Comparison of ENCODE assay signal across 19 cellular contexts in genomic region chrX:136666088-136666487, GRCh38. TPM values are rescaled to one million over a fixed set of nuclear protein-coding genes. Genes with fewer than 3 reads are reported as not detected.
DNase-seq lines count a peak whose midpoint lies in the region; ATAC-seq and TF ChIP-seq lines count a peak whose summit lies in the region.
"Had no signal": no experiment of that assay in that cellular context is flagged by ENCODE, and none has a peak within 500 bp of the region (broad histone marks: within the 10 kb centered on the region; RNA-seq: fewer than 3 reads in every experiment).

No MANE protein-coding gene starts in this region.

- H3K27ac Mint-ChIP-seq in activated CD8-positive, alpha-beta T cell treated with anti-CD3 and anti-CD28 coated beads, Interleukin-2, amount 10 ng/mL, durations not matched to agents 7 days and 5 days, result peak overlapping the region; percentile 25
- no peak overlapping the region for H3K27ac Mint-ChIP-seq in activated CD8-positive, alpha-beta T cell treated with anti-CD3 and anti-CD28 coated beads for 36 hours

- H3K27me3 ChIP-seq in mesendoderm (ENCODE audit: insufficient read depth, low read length, poor library complexity), result no peaks in the 10 kb centered on the region

- no peaks in the 10 kb centered on the region for H3K79me1 ChIP-seq in mesendoderm (ENCODE audit: low read length)

- intact Hi-C loops in activated CD8-positive, alpha-beta T cell treated with anti-CD3 and anti-CD28 coated beads for 36 hours (cut with micrococcal nuclease), result no loop called here

- WGBS in mesendoderm (ENCODE audit: extremely low coverage, insufficient coverage, low lambda C conversion rate), result no CpG with 5 or more reads among the region's 1 CpG

- H3K4me2 ChIP-seq in mesendoderm (ENCODE audit: low read length), result no peak overlapping the region

- no peak overlapping the region for H3K27ac ChIP-seq in mesendoderm (ENCODE audit: low read depth, low read length)

- H2BK15ac ChIP-seq in mesendoderm (replicated peaks; ENCODE audit: low read depth), result no peak overlapping the region

- no peak for DNase-seq in activated CD8-positive, alpha-beta T cell treated with anti-CD3 and anti-CD28 coated beads, Interleukin-2, amount 10 ng/mL, durations not matched to agents 7 days and 5 days
- DNase-seq in activated CD8-positive, alpha-beta T cell treated with anti-CD3 and anti-CD28 coated beads for 36 hours, result no peak
- DNase-seq in NOMO-1 (lab: John Stamatoyannopoulos, UW; ENCODE audit: unreplicated experiment in 2 of 2) (peak; percentile 20 to 31), GDM1 (lab: John Stamatoyannopoulos, UW) (no peak), NCI-H1105 (lab: John Stamatoyannopoulos, UW) (no peak), mesendoderm (no peak), DMS 273 treated with DMSO at 0.1 percent for 48 hours (lab: John Stamatoyannopoulos, UW) (no peak)
- DNase-seq: activated CD4-positive, alpha-beta T cell treated with anti-CD3 and anti-CD28 coated beads for 48 hours; mucosa of descending colon; NCI-H1417 treated with DMSO at 0.1 percent for 48 hours; NCI-H2227 treated with DMSO at 0.1 percent for 48 hours; OCI-M1; substantia nigra; SW 1271 had no signal

- no peak overlapping the region for H2BK120ac ChIP-seq in mesendoderm (ENCODE audit: low read depth, low read length)

- H3K9ac ChIP-seq in mesendoderm (ENCODE audit: low read length), result no peak overlapping the region

- no peaks in the 10 kb centered on the region for H3K9me3 Mint-ChIP-seq in activated CD8-positive, alpha-beta T cell treated with anti-CD3 and anti-CD28 coated beads, Interleukin-2, amount 10 ng/mL, durations not matched to agents 7 days and 5 days (ENCODE audit: insufficient read depth)
- H3K9me3 Mint-ChIP-seq in activated CD8-positive, alpha-beta T cell treated with anti-CD3 and anti-CD28 coated beads for 36 hours, result peaks cover 12% of the 10 kb centered on the region

- H3K4me3 ChIP-seq in mesendoderm (ENCODE audit: low read length), result no peak overlapping the region
- H3K4me3 ChIP-seq: mucosa of descending colon had no signal

- peaks cover 82% of the 10 kb centered on the region for H3K36me3 Mint-ChIP-seq in activated CD8-positive, alpha-beta T cell treated with anti-CD3 and anti-CD28 coated beads, Interleukin-2, amount 10 ng/mL, durations not matched to agents 7 days and 5 days (ENCODE audit: low read depth)
- peaks cover 67% of the 10 kb centered on the region for H3K36me3 Mint-ChIP-seq in activated CD8-positive, alpha-beta T cell treated with anti-CD3 and anti-CD28 coated beads for 36 hours (ENCODE audit: low read depth)

- POLR2A ChIA-PET in activated CD8-positive, alpha-beta T cell treated with anti-CD3 and anti-CD28 coated beads, Interleukin-2, amount 10 ng/mL, durations not matched to agents 7 days and 5 days (lab: Charles Lee), result no interaction called here
- POLR2A ChIA-PET in activated CD8-positive, alpha-beta T cell treated with anti-CD3 and anti-CD28 coated beads for 36 hours (lab: Charles Lee), result no interaction called here

- TF ChIP-seq CTCF in activated CD8-positive, alpha-beta T cell treated with anti-CD3 and anti-CD28 coated beads for 36 hours (IDR thresholded peaks at IDR 0.05), result no peak

- no peak overlapping the region for H4K8ac ChIP-seq in mesendoderm (ENCODE audit: low read depth, low read length)

- no peak overlapping the region for H4K5ac ChIP-seq in mesendoderm (ENCODE audit: low read length)

- no peaks in the 10 kb centered on the region for H3K27me3 Mint-ChIP-seq in activated CD8-positive, alpha-beta T cell treated with anti-CD3 and anti-CD28 coated beads, Interleukin-2, amount 10 ng/mL, durations not matched to agents 7 days and 5 days (ENCODE audit: low read depth)
- no peaks in the 10 kb centered on the region for H3K27me3 Mint-ChIP-seq in activated CD8-positive, alpha-beta T cell treated with anti-CD3 and anti-CD28 coated beads for 36 hours
- H3K27me3 Mint-ChIP-seq: IgD-negative memory B cell had no signal

- H3K56ac ChIP-seq in mesendoderm (ENCODE audit: low read length), result no peak overlapping the region

- CTCF ChIA-PET in activated CD8-positive, alpha-beta T cell treated with anti-CD3 and anti-CD28 coated beads, Interleukin-2, amount 10 ng/mL, durations not matched to agents 7 days and 5 days (lab: Charles Lee), result no interaction called here
- CTCF ChIA-PET in activated CD8-positive, alpha-beta T cell treated with anti-CD3 and anti-CD28 coated beads for 36 hours (lab: Charles Lee), result interaction anchor here (1.3 kb wide), 1 partner anchor 31 kb away, joined by 3 read pairs; no protein-coding TSS in a partner anchor

- H3K36me3 ChIP-seq in mesendoderm (ENCODE audit: control insufficient read depth, insufficient read depth, low read length), result no peaks in the 10 kb centered on the region

- peaks cover 49% of the 10 kb centered on the region for H3K4me1 Mint-ChIP-seq in activated CD8-positive, alpha-beta T cell treated with anti-CD3 and anti-CD28 coated beads, Interleukin-2, amount 10 ng/mL, durations not matched to agents 7 days and 5 days (ENCODE audit: low read depth)
- H3K4me1 Mint-ChIP-seq in activated CD8-positive, alpha-beta T cell treated with anti-CD3 and anti-CD28 coated beads for 36 hours (ENCODE audit: low read depth), result peaks cover 45% of the 10 kb centered on the region

- no peak overlapping the region for H3K4ac ChIP-seq in mesendoderm (ENCODE audit: low read depth, low read length)

- no peak overlapping the region for H3K23ac ChIP-seq in mesendoderm (ENCODE audit: low read length)

- H3K18ac ChIP-seq in mesendoderm (ENCODE audit: low read length), result no peak overlapping the region

- no peaks in the 10 kb centered on the region for H3K79me2 ChIP-seq in mesendoderm (ENCODE audit: control insufficient read depth, insufficient read depth, low read length)

- H3K4me3 Mint-ChIP-seq in activated CD8-positive, alpha-beta T cell treated with anti-CD3 and anti-CD28 coated beads, Interleukin-2, amount 10 ng/mL, durations not matched to agents 7 days and 5 days, result no peak overlapping the region
- no peak overlapping the region for H3K4me3 Mint-ChIP-seq in activated CD8-positive, alpha-beta T cell treated with anti-CD3 and anti-CD28 coated beads for 36 hours

- no peak overlapping the region for H2BK5ac ChIP-seq in mesendoderm (ENCODE audit: low read length)

- H3K4me1 ChIP-seq in mesendoderm (ENCODE audit: control insufficient read depth, low read depth, low read length), result no peaks in the 10 kb centered on the region

- no peak overlapping the region for H2AK5ac ChIP-seq in mesendoderm (ENCODE audit: low read length)

- ATAC-seq in activated CD8-positive, alpha-beta T cell treated with anti-CD3 and anti-CD28 coated beads, Interleukin-2, amount 10 ng/mL, durations not matched to agents 7 days and 5 days, result no peak
- ATAC-seq in activated CD8-positive, alpha-beta T cell treated with anti-CD3 and anti-CD28 coated beads for 36 hours, result no peak
- ATAC-seq in HG02623 (IDR thresholded peaks at IDR 0.05; ENCODE audit: unreplicated experiment), result peak; percentile 47
- ATAC-seq: esophagus mucosa, HCT116, mucosa of descending colon had no signal

RNA-seq across cellular contexts. Expression of gene CD40LG, which starts 18.1 kb away (rescaled TPM):
- 1 to 10 TPM; 4.7 to 5.1 TPM for total RNA-seq in activated CD8-positive, alpha-beta T cell treated with anti-CD3 and anti-CD28 coated beads, Interleukin-2, amount 10 ng/mL, durations not matched to agents 7 days and 5 days
- total RNA-seq in activated CD8-positive, alpha-beta T cell treated with anti-CD3 and anti-CD28 coated beads for 36 hours, result 1 to 10 TPM; 2.6 to 3.1 TPM
- polyA plus RNA-seq in mesendoderm (2013, experiment 1 of 2), result not detected
- not detected for polyA plus RNA-seq in mesendoderm (2013, experiment 2 of 2)
- total RNA-seq: esophagus mucosa, osteocyte had no signal

Comparison
In these comparisons a context has a peak if more than half of its experiments do, and no peak if none do; other contexts are left out.
1. DNase-seq: peak in NOMO-1 (2 of 2); none in activated CD8-positive, alpha-beta T cell treated with anti-CD3 and anti-CD28 coated beads, Interleukin-2, amount 10 ng/mL, durations not matched to agents 7 days and 5 days (single experiment), activated CD8-positive, alpha-beta T cell treated with anti-CD3 and anti-CD28 coated beads for 36 hours (single experiment), GDM1 (single experiment), NCI-H1105 (single experiment), mesendoderm (single experiment) and DMS 273 treated with DMSO at 0.1 percent for 48 hours (single experiment).